ENCODE assay signal across 18 cellular contexts in genomic region chr10:110686941-110687340, GRCh38. TPM values are rescaled to one million over a fixed set of nuclear protein-coding genes. Genes with fewer than 3 reads are reported as not detected.
DNase-seq lines count a peak whose midpoint lies in the region; ATAC-seq and TF ChIP-seq lines count a peak whose summit lies in the region.
"Had no signal": no experiment of that assay in that cellular context is flagged by ENCODE, and none has a peak within 500 bp of the region (broad histone marks: within the 10 kb centered on the region; RNA-seq: fewer than 3 reads in every experiment).

No MANE protein-coding gene starts in this region.

- 90 to 95% methylated on average over 2 of the region's 2 CpGs for WGBS in heart right ventricle, 2 donors
- 91% methylated on average over 2 of the region's 2 CpGs for WGBS in right cardiac atrium

- H2AFZ ChIP-seq in fibroblast of lung (ENCODE audit: low read length), result no peak overlapping the region
- H2AFZ ChIP-seq: GM23338 had no signal

- H3K4me1 ChIP-seq in heart right ventricle (peaks cover 0 to 36% (median 10%) of the 10 kb centered on the region in 9 donors), right cardiac atrium (ENCODE audit: control insufficient read depth, insufficient read depth, low read length) (no peaks in the 10 kb centered on the region), SJSA1 (replicated peaks) (peaks cover 49% of the 10 kb centered on the region), fibroblast of lung (ENCODE audit: control insufficient read depth, extremely low read depth, insufficient read depth, low read length) (peaks cover 2% of the 10 kb centered on the region)
- H3K4me1 ChIP-seq: Caco-2 had no signal

- H3K9ac ChIP-seq in fibroblast of lung (ENCODE audit: insufficient read depth, low read length), result no peak overlapping the region

- no peaks in the 10 kb centered on the region for H3K36me3 ChIP-seq in heart right ventricle
- no peaks in the 10 kb centered on the region for H3K36me3 ChIP-seq in SJSA1
- no peaks in the 10 kb centered on the region for H3K36me3 ChIP-seq in fibroblast of lung (ENCODE audit: control insufficient read depth, insufficient read depth, low read length)

- H3K27ac ChIP-seq in heart right ventricle, result peak overlapping the region in 9 of 10 donors; percentile 0 to 89 (median 81)
- no peak overlapping the region for H3K27ac ChIP-seq in right cardiac atrium (ENCODE audit: low read length)
- H3K27ac ChIP-seq in SJSA1, result peak overlapping the region; percentile 82
- no peak overlapping the region for H3K27ac ChIP-seq in fibroblast of lung (ENCODE audit: insufficient read depth, low read length)

- ATAC-seq in heart right ventricle, result no peak
- ATAC-seq in right cardiac atrium, result no peak
- no peak for ATAC-seq in HG03280 (IDR thresholded peaks at IDR 0.05; ENCODE audit: unreplicated experiment)
- ATAC-seq in GM21825 (IDR thresholded peaks at IDR 0.05; ENCODE audit: unreplicated experiment), result no peak
- ATAC-seq: GM23338 had no signal

- peaks cover 0 to 10% (median 2%) of the 10 kb centered on the region in 11 donors for H3K9me3 ChIP-seq in heart right ventricle
- H3K9me3 ChIP-seq in right cardiac atrium (ENCODE audit: control insufficient read depth, low read length), result no peaks in the 10 kb centered on the region
- H3K9me3 ChIP-seq in SJSA1 (replicated peaks), result peaks cover 5% of the 10 kb centered on the region; the same call in 1 of the 2 replicates
- H3K9me3 ChIP-seq in fibroblast of lung (ENCODE audit: control insufficient read depth, insufficient read depth, low read depth, low read length), result no peaks in the 10 kb centered on the region

- no peak for DNase-seq in heart right ventricle
- no peak for DNase-seq in right cardiac atrium
- DNase-seq in SJSA1 (ENCODE audit: low read depth in 1 of 2, low spot score in 2 of 2), result peak in 1 of 2 experiments; percentile 52
- peak; percentile 22 to 24 for DNase-seq in fibroblast of lung (ENCODE audit: low read depth in 2 of 2)
- no peak for DNase-seq in NCI-H1092 treated with DMSO at 0.1 percent for 48 hours (lab: John Stamatoyannopoulos, UW)
- no peak for DNase-seq in T-helper 1 cell
- DNase-seq: AML-193, Caco-2, Karpas-422, MM.1S, NCI-H187 treated with DMSO at 0.1 percent for 48 hours, NCI-H2171, NCI-H446 treated with DMSO at 0.1 percent for 48 hours, NCI-H774, SHP77 treated with DMSO at 0.1 percent for 48 hours had no signal

- H4K20me1 ChIP-seq in fibroblast of lung (ENCODE audit: control insufficient read depth, extremely low read depth, insufficient read depth, low read length), result no peaks in the 10 kb centered on the region

- no peak overlapping the region for H3K4me2 ChIP-seq in fibroblast of lung (ENCODE audit: extremely low read depth, insufficient read depth, low read length)
- H3K4me2 ChIP-seq: GM23338 had no signal

- TF ChIP-seq CTCF in heart right ventricle (IDR thresholded peaks at IDR 0.05) (no peak), fibroblast of lung (conservative IDR thresholded peaks at IDR 0.05 in 1 of 2, IDR thresholded peaks at IDR 0.05 in 1 of 2; ENCODE audit: low read depth in 1 of 2, low read length in 2 of 2) (no peak)

- no peaks in the 10 kb centered on the region for H3K79me2 ChIP-seq in fibroblast of lung (ENCODE audit: control insufficient read depth, insufficient read depth, low read length)

- intact Hi-C loops in heart right ventricle (cut with DNase I) (loop anchor here in 1 of 10 donors (5.0 kb wide), 1 partner anchor 50 kb away; no protein-coding TSS in a partner anchor), right cardiac atrium (cut with DNase I) (no loop called here)

- peaks cover 0 to 4% (median 0%) of the 10 kb centered on the region in 7 donors for H3K27me3 ChIP-seq in heart right ventricle
- no peaks in the 10 kb centered on the region for H3K27me3 ChIP-seq in right cardiac atrium (ENCODE audit: control insufficient read depth, insufficient read depth)
- no peaks in the 10 kb centered on the region for H3K27me3 ChIP-seq in SJSA1 (replicated peaks)
- H3K27me3 ChIP-seq in fibroblast of lung (ENCODE audit: control insufficient read depth, insufficient read depth, low read length), result no peaks in the 10 kb centered on the region

- no peak overlapping the region for H3K4me3 ChIP-seq in heart right ventricle
- H3K4me3 ChIP-seq in right cardiac atrium (ENCODE audit: low read length), result no peak overlapping the region
- H3K4me3 ChIP-seq in SJSA1, result no peak overlapping the region
- H3K4me3 ChIP-seq in fibroblast of lung (replicated peaks in 1 of 4; ENCODE audit: control extremely low read depth in 1 of 4, insufficient read depth in 1 of 4, low read depth in 3 of 4, low read length in 4 of 4), result no peak overlapping the region
- H3K4me3 ChIP-seq: GM23338 had no signal

RNA-seq across cellular contexts. Expression of gene RBM20, which starts 42.8 kb away (rescaled TPM):
- total RNA-seq in heart right ventricle (100 to 1,000 TPM in 8 of 10 donors, 10 to 100 TPM in 2; 69.4 to 186 (median 145) TPM), right cardiac atrium (10 to 100 TPM; 51.5 to 92.0 (median 74.2) TPM), fibroblast of lung (under 0.01 TPM in 2 replicates)
- polyA plus RNA-seq in heart right ventricle (10 to 100 TPM; 10.1 to 61.9 TPM), right cardiac atrium (34.3 TPM), fibroblast of lung (0.02 and 0.05 TPM in 2 replicates)
- total RNA-seq in SJSA1 (2014; rRNA removed; shearing (Covaris generic)), result 16.5 and 17.0 TPM in 2 replicates
- 0.03 and 0.06 TPM in 2 replicates for polyA plus RNA-seq in fibroblast of lung (2012)
- 0.04 and 0.33 TPM in 2 replicates for polyA minus RNA-seq in fibroblast of lung (ENCODE audit: low replicate concordance)

Comparison
In these comparisons a context has a peak if more than half of its experiments do, and no peak if none do; other contexts are left out.
1. H3K27ac ChIP-seq: peak in heart right ventricle (9 of 10) and SJSA1 (single experiment); none in right cardiac atrium (single experiment) and fibroblast of lung (single experiment).
2. DNase-seq: peak in fibroblast of lung (2 of 2); none in heart right ventricle (0 of 2), right cardiac atrium (0 of 3), NCI-H1092 treated with DMSO at 0.1 percent for 48 hours (single experiment) and T-helper 1 cell (0 of 5).
3. RNA of gene RBM20, which starts 42.8 kb away (total RNA-seq): 69.4 to 186 TPM in heart right ventricle, 51.5 to 92.0 TPM in right cardiac atrium and 16.5 to 17.0 TPM in SJSA1; under 0.01 TPM in fibroblast of lung; every median in the first group is over 10 times any median in the second.